ENCODE assay signal across 18 cellular contexts in genomic region chr11:63641727-63642126, GRCh38. TPM values are rescaled to one million over a fixed set of nuclear protein-coding genes. Genes with fewer than 3 reads are reported as not detected.
DNase-seq lines count a peak whose midpoint lies in the region; ATAC-seq and TF ChIP-seq lines count a peak whose summit lies in the region.
"Had no signal": no experiment of that assay in that cellular context is flagged by ENCODE, and none has a peak within 500 bp of the region (broad histone marks: within the 10 kb centered on the region; RNA-seq: fewer than 3 reads in every experiment).

No MANE protein-coding gene starts in this region.

- H3K4me3 ChIP-seq in RWPE2 (ENCODE audit: severe bottlenecking), result no peak overlapping the region
- H3K4me3 ChIP-seq in esophagus squamous epithelium, result no peak overlapping the region
- H3K4me3 ChIP-seq: hepatocyte, upper lobe of right lung had no signal

- H3K9me3 ChIP-seq in RWPE2 (ENCODE audit: severe bottlenecking) (no peaks in the 10 kb centered on the region), T-helper 17 cell (ENCODE audit: control insufficient read depth, low read length, poor library complexity, severe bottlenecking) (no peaks in the 10 kb centered on the region), esophagus squamous epithelium (no peaks in the 10 kb centered on the region)
- H3K9me3 ChIP-seq: Caco-2, upper lobe of right lung had no signal

- H3K27ac Mint-ChIP-seq in osteocyte (ENCODE audit: unreplicated experiment) (peak overlapping the region; percentile 6), T-helper 17 cell (no peak overlapping the region)
- H3K27ac Mint-ChIP-seq: activated CD8-positive, alpha-beta T cell treated with anti-CD3 and anti-CD28 coated beads, Interleukin-2, amount 10 ng/mL, durations not matched to agents 7 days and 5 days had no signal

- H3K36me3 ChIP-seq in RWPE2 (ENCODE audit: low read depth) (peaks cover 94% of the 10 kb centered on the region), esophagus squamous epithelium (peaks cover 9 to 93% (median 9%) of the 10 kb centered on the region in 3 donors)

- H3K36me3 Mint-ChIP-seq in osteocyte (ENCODE audit: unreplicated experiment) (peaks cover 43% of the 10 kb centered on the region), T-helper 17 cell (ENCODE audit: low read depth) (peaks cover 10% of the 10 kb centered on the region)

- H3K4me3 Mint-ChIP-seq in osteocyte (ENCODE audit: unreplicated experiment), result no peak overlapping the region
- no peak overlapping the region for H3K4me3 Mint-ChIP-seq in T-helper 17 cell
- H3K4me3 Mint-ChIP-seq: activated CD8-positive, alpha-beta T cell treated with anti-CD3 and anti-CD28 coated beads, Interleukin-2, amount 10 ng/mL, durations not matched to agents 7 days and 5 days; central memory CD8-positive, alpha-beta T cell; naive thymus-derived CD4-positive, alpha-beta T cell had no signal

- ATAC-seq in RWPE2 (ENCODE audit: low read depth) (no peak), T-helper 17 cell (no peak)
- ATAC-seq: activated CD8-positive, alpha-beta T cell treated with anti-CD3 and anti-CD28 coated beads, Interleukin-2, amount 10 ng/mL, durations not matched to agents 7 days and 5 days; naive thymus-derived CD4-positive, alpha-beta T cell; upper lobe of right lung had no signal

- intact Hi-C loops in esophagus squamous epithelium (cut with DNase I), result loop anchor here (10.0 kb wide), 1 partner anchor 93 kb away; no protein-coding TSS in a partner anchor

- H3K9me3 Mint-ChIP-seq in osteocyte (ENCODE audit: unreplicated experiment), result no peaks in the 10 kb centered on the region
- H3K9me3 Mint-ChIP-seq: central memory CD8-positive, alpha-beta T cell; naive thymus-derived CD4-positive, alpha-beta T cell had no signal

- H3K27me3 ChIP-seq in RWPE2 (ENCODE audit: insufficient read depth, poor library complexity, severe bottlenecking) (no peaks in the 10 kb centered on the region), esophagus squamous epithelium (no peaks in the 10 kb centered on the region)
- H3K27me3 ChIP-seq: hepatocyte, upper lobe of right lung had no signal

- TF ChIP-seq CTCF in RWPE2 (IDR thresholded peaks at IDR 0.05; ENCODE audit: poor library complexity, severe bottlenecking), result peak; percentile 33
- peak; percentile 16 for TF ChIP-seq CTCF in osteocyte (IDR thresholded peaks at IDR 0.05)
- TF ChIP-seq CTCF in esophagus squamous epithelium (IDR thresholded peaks at IDR 0.05), result no peak

- H3K27me3 Mint-ChIP-seq in osteocyte (ENCODE audit: unreplicated experiment) (no peaks in the 10 kb centered on the region), T-helper 17 cell (no peaks in the 10 kb centered on the region)
- H3K27me3 Mint-ChIP-seq: central memory CD8-positive, alpha-beta T cell; naive thymus-derived CD4-positive, alpha-beta T cell had no signal

- no peak overlapping the region for H3K27ac ChIP-seq in RWPE2 (ENCODE audit: poor library complexity, severe bottlenecking)
- H3K27ac ChIP-seq in esophagus squamous epithelium, result no peak overlapping the region
- H3K27ac ChIP-seq: hepatocyte, upper lobe of right lung had no signal

- TF ChIP-seq POLR2A in esophagus squamous epithelium (IDR thresholded peaks at IDR 0.05), result no peak

- DNase-seq in ELR (ENCODE audit: low read depth), result peak; percentile 37
- DNase-seq in RWPE2 (ENCODE audit: low spot score), result no peak
- DNase-seq in fibroblast of gingiva (ENCODE audit: low read depth), result peak; percentile 16
- DNase-seq in osteocyte (ENCODE audit: extremely low spot score, unreplicated experiment), result no peak
- no peak for DNase-seq in NCI-H1092 (lab: John Stamatoyannopoulos, UW)
- DNase-seq in T-helper 17 cell, result no peak
- DNase-seq in NCI-H524 treated with DMSO at 0.1 percent for 48 hours (lab: John Stamatoyannopoulos, UW), result no peak
- DNase-seq in esophagus squamous epithelium (lab: John Stamatoyannopoulos, UW), result no peak
- DNase-seq: activated CD8-positive, alpha-beta T cell treated with anti-CD3 and anti-CD28 coated beads, Interleukin-2, amount 10 ng/mL, durations not matched to agents 7 days and 5 days; activated naive CD4-positive, alpha-beta T cell; Caco-2; naive thymus-derived CD4-positive, alpha-beta T cell; NCI-H2171; right cardiac atrium; stimulated activated CD4-positive, alpha-beta T cell treated with anti-CD3 and anti-CD28 coated beads, Interleukin-4, amount 100 ng/mL, for 1 hour; upper lobe of right lung had no signal

- H3K4me1 ChIP-seq in RWPE2 (ENCODE audit: insufficient read depth, poor library complexity, severe bottlenecking), result no peaks in the 10 kb centered on the region
- peaks cover 0 to 5% (median 0%) of the 10 kb centered on the region in 3 donors for H3K4me1 ChIP-seq in esophagus squamous epithelium
- H3K4me1 ChIP-seq: Caco-2, upper lobe of right lung had no signal

- H3K4me1 Mint-ChIP-seq in osteocyte (ENCODE audit: unreplicated experiment), result peaks cover 5% of the 10 kb centered on the region
- peaks cover 12% of the 10 kb centered on the region for H3K4me1 Mint-ChIP-seq in T-helper 17 cell
- H3K4me1 Mint-ChIP-seq: central memory CD8-positive, alpha-beta T cell had no signal

RNA-seq across cellular contexts. Expression of gene PLAAT3, which starts 27.5 kb away (rescaled TPM):
- total RNA-seq in osteocyte (19.0 and 20.0 TPM in 2 replicates), T-helper 17 cell (1 to 10 TPM; 2.5 to 3.3 TPM), esophagus squamous epithelium (10 to 100 TPM in 1 of 4 donors, 1 to 10 TPM in 2, under 1 TPM in 1; 0.57 to 15.4 (median 4.5) TPM)

RNA-seq across cellular contexts. Expression of gene ATL3, which starts 29.4 kb away (rescaled TPM):
- 96.9 and 107 TPM in 2 replicates for total RNA-seq in osteocyte
- 10 to 100 TPM; 30.7 to 32.8 TPM for total RNA-seq in T-helper 17 cell
- 10 to 100 TPM; 39.1 to 79.7 (median 55.3) TPM for total RNA-seq in esophagus squamous epithelium

RNA-seq across cellular contexts. Expression of gene RTN3, which starts 39.6 kb away (rescaled TPM):
- total RNA-seq in osteocyte, result 109 and 117 TPM in 2 replicates
- 10 to 100 TPM; 29.1 to 36.9 TPM for total RNA-seq in T-helper 17 cell
- total RNA-seq in esophagus squamous epithelium, result 10 to 100 TPM; 48.0 to 78.3 (median 58.4) TPM

Comparison
In these comparisons a context has a peak if more than half of its experiments do, and no peak if none do; other contexts are left out.
1. DNase-seq: peak in ELR (single experiment) and fibroblast of gingiva (single experiment); none in RWPE2 (single experiment), osteocyte (single experiment), NCI-H1092 (single experiment), T-helper 17 cell (0 of 3), NCI-H524 treated with DMSO at 0.1 percent for 48 hours (single experiment) and esophagus squamous epithelium (single experiment).
2. CTCF ChIP-seq: peak in RWPE2 (single experiment) and osteocyte (single experiment); none in esophagus squamous epithelium (0 of 6).